ENCODE assay signal across 1 cellular context in genomic region chr3:177429066-177429465, GRCh38.
TF ChIP-seq lines count a peak whose summit lies in the region.

No MANE protein-coding gene starts in this region.

TF ChIP-seq in GM23338, 12 proteins besides CTCF, POLR2A, EP300 and RAD21 (continued from another document):
- TF ChIP-seq ZNF462 (CRISPR knock-in tag; IDR thresholded peaks at IDR 0.05) (no peak), STAT1 (IDR thresholded peaks at IDR 0.05; ENCODE audit: unreplicated experiment) (no peak), POLR2AphosphoS5 (IDR thresholded peaks at IDR 0.05; ENCODE audit: low read depth) (no peak), NANOG (IDR thresholded peaks at IDR 0.05; ENCODE audit: borderline replicate concordance) (no peak), ZNF331 (CRISPR knock-in tag; IDR thresholded peaks at IDR 0.05; ENCODE audit: low read depth) (no peak), JUNB (IDR thresholded peaks at IDR 0.05; ENCODE audit: unreplicated experiment) (no peak)
- TF ChIP-seq, protein P1, sequence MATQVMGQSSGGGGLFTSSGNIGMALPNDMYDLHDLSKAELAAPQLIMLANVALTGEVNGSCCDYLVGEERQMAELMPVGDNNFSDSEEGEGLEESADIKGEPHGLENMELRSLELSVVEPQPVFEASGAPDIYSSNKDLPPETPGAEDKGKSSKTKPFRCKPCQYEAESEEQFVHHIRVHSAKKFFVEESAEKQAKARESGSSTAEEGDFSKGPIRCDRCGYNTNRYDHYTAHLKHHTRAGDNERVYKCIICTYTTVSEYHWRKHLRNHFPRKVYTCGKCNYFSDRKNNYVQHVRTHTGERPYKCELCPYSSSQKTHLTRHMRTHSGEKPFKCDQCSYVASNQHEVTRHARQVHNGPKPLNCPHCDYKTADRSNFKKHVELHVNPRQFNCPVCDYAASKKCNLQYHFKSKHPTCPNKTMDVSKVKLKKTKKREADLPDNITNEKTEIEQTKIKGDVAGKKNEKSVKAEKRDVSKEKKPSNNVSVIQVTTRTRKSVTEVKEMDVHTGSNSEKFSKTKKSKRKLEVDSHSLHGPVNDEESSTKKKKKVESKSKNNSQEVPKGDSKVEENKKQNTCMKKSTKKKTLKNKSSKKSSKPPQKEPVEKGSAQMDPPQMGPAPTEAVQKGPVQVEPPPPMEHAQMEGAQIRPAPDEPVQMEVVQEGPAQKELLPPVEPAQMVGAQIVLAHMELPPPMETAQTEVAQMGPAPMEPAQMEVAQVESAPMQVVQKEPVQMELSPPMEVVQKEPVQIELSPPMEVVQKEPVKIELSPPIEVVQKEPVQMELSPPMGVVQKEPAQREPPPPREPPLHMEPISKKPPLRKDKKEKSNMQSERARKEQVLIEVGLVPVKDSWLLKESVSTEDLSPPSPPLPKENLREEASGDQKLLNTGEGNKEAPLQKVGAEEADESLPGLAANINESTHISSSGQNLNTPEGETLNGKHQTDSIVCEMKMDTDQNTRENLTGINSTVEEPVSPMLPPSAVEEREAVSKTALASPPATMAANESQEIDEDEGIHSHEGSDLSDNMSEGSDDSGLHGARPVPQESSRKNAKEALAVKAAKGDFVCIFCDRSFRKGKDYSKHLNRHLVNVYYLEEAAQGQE (IDR thresholded peaks at IDR 0.05; ENCODE audit: unreplicated experiment): no peak
